ENCODE assay signal across 1 cellular context in the genomic region with DNA sequence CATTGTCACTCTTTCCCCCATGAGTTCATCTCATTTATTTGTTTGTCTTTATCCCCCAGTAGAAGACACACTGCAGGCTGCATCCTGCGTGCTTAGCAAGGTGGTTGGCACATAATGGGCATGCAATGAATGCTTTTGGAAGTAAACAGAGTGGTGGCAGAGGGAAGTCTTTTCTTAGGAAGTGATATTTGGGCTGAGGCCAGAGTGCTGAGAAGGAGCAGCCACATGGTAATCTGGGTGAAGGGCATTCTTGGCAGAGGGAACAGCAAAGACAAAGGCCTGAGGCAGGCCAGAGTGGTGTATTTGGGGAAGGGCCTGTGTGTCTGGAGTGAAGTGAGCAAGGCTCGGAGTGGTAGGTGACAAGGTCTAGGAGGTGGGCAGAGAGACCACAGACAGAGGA.
TF ChIP-seq lines count a peak whose summit lies in the region.

No MANE protein-coding gene starts in this region.

TF ChIP-seq in IMR-90, 13 proteins besides CTCF, POLR2A, EP300 and RAD21:
- TF ChIP-seq MAFK (IDR thresholded peaks at IDR 0.05; ENCODE audit: low read depth, low read length) (no peak), BHLHE40 (IDR thresholded peaks at IDR 0.05; ENCODE audit: low read depth, low read length) (no peak), MAZ (IDR thresholded peaks at IDR 0.05; ENCODE audit: borderline replicate concordance, low read depth, low read length) (no peak), RFX5 (IDR thresholded peaks at IDR 0.05; ENCODE audit: low read depth, low read length) (no peak), MXI1 (IDR thresholded peaks at IDR 0.05; ENCODE audit: borderline replicate concordance, low read depth, low read length) (no peak), NFE2L2 (IDR thresholded peaks at IDR 0.05; ENCODE audit: low read depth, low read length) (no peak), CEBPB (IDR thresholded peaks at IDR 0.05; ENCODE audit: low read depth, low read length) (no peak), SMC3 (IDR thresholded peaks at IDR 0.05; ENCODE audit: low read depth, low read length) (no peak), ELK1 (IDR thresholded peaks at IDR 0.05; ENCODE audit: borderline replicate concordance, low read depth, low read length) (no peak), RCOR1 (IDR thresholded peaks at IDR 0.05; ENCODE audit: insufficient replicate concordance, low read length) (no peak), FOS (IDR thresholded peaks at IDR 0.05; ENCODE audit: low read depth, low read length) (no peak), CHD1 (IDR thresholded peaks at IDR 0.05; ENCODE audit: low read depth, low read length) (no peak)
- TF ChIP-seq, protein P1, sequence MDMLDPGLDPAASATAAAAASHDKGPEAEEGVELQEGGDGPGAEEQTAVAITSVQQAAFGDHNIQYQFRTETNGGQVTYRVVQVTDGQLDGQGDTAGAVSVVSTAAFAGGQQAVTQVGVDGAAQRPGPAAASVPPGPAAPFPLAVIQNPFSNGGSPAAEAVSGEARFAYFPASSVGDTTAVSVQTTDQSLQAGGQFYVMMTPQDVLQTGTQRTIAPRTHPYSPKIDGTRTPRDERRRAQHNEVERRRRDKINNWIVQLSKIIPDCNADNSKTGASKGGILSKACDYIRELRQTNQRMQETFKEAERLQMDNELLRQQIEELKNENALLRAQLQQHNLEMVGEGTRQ (IDR thresholded peaks at IDR 0.05; ENCODE audit: low read depth, low read length) = no peak
